ENCODE assay signal across 22 cellular contexts in genomic region chr12:5177731-5178130, GRCh38.
DNase-seq lines count a peak whose midpoint lies in the region; FAIRE-seq and TF ChIP-seq lines count a peak whose summit lies in the region.
"Had no signal": no experiment of that assay in that cellular context is flagged by ENCODE, and none has a peak within 500 bp of the region (broad histone marks: within the 10 kb centered on the region; RNA-seq: fewer than 3 reads in every experiment).

No MANE protein-coding gene starts in this region.

- H3K27me3 ChIP-seq in PC-9 (ENCODE audit: insufficient read depth, low read depth), result no peaks in the 10 kb centered on the region; the same call in 1 of the 2 replicates
- H3K27me3 ChIP-seq in bronchial epithelial cell (ENCODE audit: control insufficient read depth, insufficient read depth, low read length), result no peaks in the 10 kb centered on the region
- H3K27me3 ChIP-seq: SJSA1 had no signal

- no peaks in the 10 kb centered on the region for H3K79me2 ChIP-seq in PC-9 (ENCODE audit: low read depth)

- H3K4me1 ChIP-seq in PC-9 (replicated peaks; ENCODE audit: insufficient read depth) (peaks cover 39% of the 10 kb centered on the region), urinary bladder (ENCODE audit: insufficient read depth) (no peaks in the 10 kb centered on the region)
- H3K4me1 ChIP-seq: A549, HAP-1 had no signal

- intact Hi-C loops in PC-9 (cut with micrococcal nuclease; ENCODE audit: unreplicated experiment), result no loop called here

- DNase-seq in HT-29 (ENCODE audit: low spot score), result peak; percentile 77
- peak in 1 of 2 experiments; percentile 71 for DNase-seq in PC-9
- peak; percentile 74 for DNase-seq in bronchial epithelial cell (ENCODE audit: low read depth)
- DNase-seq in T-helper 1 cell, result no peak
- DNase-seq in NOMO-1 treated with dmso at 0.1 percent for 144 hours (lab: John Stamatoyannopoulos, UW; ENCODE audit: unreplicated experiment), result no peak
- no peak for DNase-seq in NCI-H1436 treated with DMSO at 0.1 percent for 48 hours (lab: John Stamatoyannopoulos, UW)
- DNase-seq: C1 segment of cervical spinal cord; CD4-positive, alpha-beta memory T cell; COR-L47; GF-D8; GOT3; MV-4-11; NCI-H146; NCI-H1930; NCI-H526 treated with DMSO at 0.1 percent for 48 hours; T-cell had no signal

- H3K27ac ChIP-seq in PC-9 (peak overlapping the region; percentile 79), urinary bladder (ENCODE audit: low read depth) (peak overlapping the region; percentile 34)
- H3K27ac ChIP-seq: A549, SJSA1 had no signal

- H3K9me2 ChIP-seq in PC-9 (ENCODE audit: insufficient read depth), result no peaks in the 10 kb centered on the region

- H3K4me3 ChIP-seq in PC-9, result no peak overlapping the region
- H3K4me3 ChIP-seq in bronchial epithelial cell (ENCODE audit: low read depth, low read length), result no peak overlapping the region
- no peak overlapping the region for H3K4me3 ChIP-seq in urinary bladder (ENCODE audit: low read depth, low read length)
- H3K4me3 ChIP-seq: A549, HAP-1, SJSA1 had no signal

- peak; percentile 87 for FAIRE-seq in bronchial epithelial cell (lab: Jason Lieb, UNC)
- FAIRE-seq: A549, GM12891, RCC 7860 had no signal

- POLR2A ChIA-PET in PC-9 (lab: Charles Lee; ENCODE audit: unreplicated experiment), result no interaction called here

- CTCF ChIA-PET in PC-9 (lab: Charles Lee), result no interaction called here

- no peaks in the 10 kb centered on the region for H3K36me3 ChIP-seq in PC-9 (ENCODE audit: low read depth)
- H3K36me3 ChIP-seq in bronchial epithelial cell (ENCODE audit: control insufficient read depth, insufficient read depth, low read length), result no peaks in the 10 kb centered on the region
- no peaks in the 10 kb centered on the region for H3K36me3 ChIP-seq in urinary bladder (ENCODE audit: insufficient read depth)
- H3K36me3 ChIP-seq: HAP-1, SJSA1 had no signal

- H3K9me3 ChIP-seq in PC-9 (ENCODE audit: insufficient read depth, low read depth), result peaks cover 3% of the 10 kb centered on the region; the same call in 1 of the 2 replicates
- H3K9me3 ChIP-seq: A549, HAP-1 had no signal

- H3F3A ChIP-seq in PC-9 (ENCODE audit: insufficient read depth, low read depth), result no peaks in the 10 kb centered on the region

- no peak for TF ChIP-seq CTCF in PC-9 (conservative IDR thresholded peaks at IDR 0.05)
- TF ChIP-seq CTCF in bronchial epithelial cell (IDR thresholded peaks at IDR 0.05; ENCODE audit: insufficient read depth, low read length, severe bottlenecking), result no peak

- H2AFZ ChIP-seq in PC-9, result no peak overlapping the region

- no peaks in the 10 kb centered on the region for H4K20me1 ChIP-seq in PC-9 (ENCODE audit: insufficient read depth)

- WGBS in urinary bladder, result 88% methylated on average over 2 of the region's 2 CpGs

- H3K4me2 ChIP-seq in PC-9, result 0 out of 2 replicates have a peak overlapping the region, but pooled peaks have one; percentile 2
- H3K4me2 ChIP-seq: A549 had no signal

- no TSS peak for BruUV-seq in PC-9 (replicated peaks; lab: Mats Ljungman, UMichigan)

Comparison
In these comparisons a context has a peak if more than half of its experiments do, and no peak if none do; other contexts are left out.
1. DNase-seq: peak in HT-29 (single experiment) and bronchial epithelial cell (single experiment); none in T-helper 1 cell (0 of 5), NOMO-1 treated with dmso at 0.1 percent for 144 hours (single experiment) and NCI-H1436 treated with DMSO at 0.1 percent for 48 hours (single experiment).